Comparison of ENCODE assay signal across 2 cellular contexts in genomic region chr14:60756847-60757246, GRCh38.
TF ChIP-seq lines count a peak whose summit lies in the region.

No MANE protein-coding gene starts in this region.

TF ChIP-seq in HCT116, 20 proteins besides CTCF, POLR2A, EP300 and RAD21 (continued from another document):
- TF ChIP-seq ATF3 (IDR thresholded peaks at IDR 0.05), result no peak
- TF ChIP-seq, protein P1, sequence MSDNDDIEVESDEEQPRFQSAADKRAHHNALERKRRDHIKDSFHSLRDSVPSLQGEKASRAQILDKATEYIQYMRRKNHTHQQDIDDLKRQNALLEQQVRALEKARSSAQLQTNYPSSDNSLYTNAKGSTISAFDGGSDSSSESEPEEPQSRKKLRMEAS (IDR thresholded peaks at IDR 0.05), result no peak
- no peak for TF ChIP-seq ZFX (IDR thresholded peaks at IDR 0.05)
- TF ChIP-seq EZH2 (IDR thresholded peaks at IDR 0.05), result no peak
- no peak for TF ChIP-seq ELF1 (IDR thresholded peaks at IDR 0.05; ENCODE audit: borderline replicate concordance, low read depth)
- no peak for TF ChIP-seq REST (IDR thresholded peaks at IDR 0.05; ENCODE audit: low read depth)
- no peak for TF ChIP-seq SIN3A (IDR thresholded peaks at IDR 0.05; ENCODE audit: low read depth)
- no peak for TF ChIP-seq CBX3 (IDR thresholded peaks at IDR 0.05; ENCODE audit: low read depth)
- no peak for TF ChIP-seq FOSL1 (IDR thresholded peaks at IDR 0.05; ENCODE audit: low read depth)
- TF ChIP-seq, protein P2, sequence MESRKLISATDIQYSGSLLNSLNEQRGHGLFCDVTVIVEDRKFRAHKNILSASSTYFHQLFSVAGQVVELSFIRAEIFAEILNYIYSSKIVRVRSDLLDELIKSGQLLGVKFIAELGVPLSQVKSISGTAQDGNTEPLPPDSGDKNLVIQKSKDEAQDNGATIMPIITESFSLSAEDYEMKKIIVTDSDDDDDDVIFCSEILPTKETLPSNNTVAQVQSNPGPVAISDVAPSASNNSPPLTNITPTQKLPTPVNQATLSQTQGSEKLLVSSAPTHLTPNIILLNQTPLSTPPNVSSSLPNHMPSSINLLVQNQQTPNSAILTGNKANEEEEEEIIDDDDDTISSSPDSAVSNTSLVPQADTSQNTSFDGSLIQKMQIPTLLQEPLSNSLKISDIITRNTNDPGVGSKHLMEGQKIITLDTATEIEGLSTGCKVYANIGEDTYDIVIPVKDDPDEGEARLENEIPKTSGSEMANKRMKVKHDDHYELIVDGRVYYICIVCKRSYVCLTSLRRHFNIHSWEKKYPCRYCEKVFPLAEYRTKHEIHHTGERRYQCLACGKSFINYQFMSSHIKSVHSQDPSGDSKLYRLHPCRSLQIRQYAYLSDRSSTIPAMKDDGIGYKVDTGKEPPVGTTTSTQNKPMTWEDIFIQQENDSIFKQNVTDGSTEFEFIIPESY (IDR thresholded peaks at IDR 0.05; ENCODE audit: extremely low read depth, insufficient replicate concordance, low read length), result no peak
- TF ChIP-seq SP1 (IDR thresholded peaks at IDR 0.05; ENCODE audit: low read depth), result no peak
- no peak for TF ChIP-seq EZH2phosphoT487 (IDR thresholded peaks at IDR 0.05; ENCODE audit: borderline replicate concordance)
- no peak for TF ChIP-seq SRF (IDR thresholded peaks at IDR 0.05; ENCODE audit: low read depth)

TF ChIP-seq in endothelial cell of umbilical vein, 7 proteins besides CTCF, POLR2A, EP300 and RAD21 (continued from another document):
- no peak for TF ChIP-seq GATA2 (IDR thresholded peaks at IDR 0.05; ENCODE audit: insufficient read depth, insufficient read length, low read depth, low read length)
